In genomic region chrX:24561121-24561520, GRCh38 we compare ENCODE assay signal across 12 cellular contexts.
DNase-seq lines count a peak whose midpoint lies in the region; ATAC-seq, FAIRE-seq and TF ChIP-seq lines count a peak whose summit lies in the region.
"Had no signal": no experiment of that assay in that cellular context is flagged by ENCODE, and none has a peak within 500 bp of the region (broad histone marks: within the 10 kb centered on the region; RNA-seq: fewer than 3 reads in every experiment).

No MANE protein-coding gene starts in this region.

- H3K4me1 ChIP-seq in left lung (no peaks in the 10 kb centered on the region), suprapubic skin (no peaks in the 10 kb centered on the region)

- H3K27me3 ChIP-seq in left lung (no peaks in the 10 kb centered on the region), suprapubic skin (no peaks in the 10 kb centered on the region)

- peak; percentile 82 for FAIRE-seq in G401.6 (lab: Jason Lieb, UNC)
- FAIRE-seq in H54 (lab: Jason Lieb, UNC), result no peak
- FAIRE-seq: islet of Langerhans had no signal

- H3K4me3 ChIP-seq in left lung, result no peak overlapping the region
- no peak overlapping the region for H3K4me3 ChIP-seq in suprapubic skin

- intact Hi-C loops in left lung (cut with DNase I), result no loop called here

- DNase-seq in H4 (ENCODE audit: low spot score), result peak; percentile 12
- peak; percentile 20 for DNase-seq in RKO (ENCODE audit: low spot score)
- DNase-seq in left lung, result no peak
- no peak for DNase-seq in NCI-H128 (lab: John Stamatoyannopoulos, UW; ENCODE audit: unreplicated experiment)
- no peak for DNase-seq in H54 (ENCODE audit: insufficient read length, low spot score)
- no peak for DNase-seq in suprapubic skin (ENCODE audit: low spot score in 2 of 2)
- DNase-seq: activated CD4-positive, alpha-beta T cell treated with anti-CD3 and anti-CD28 coated beads, Interleukin-2, amount 50 U/mL, for 4 hours; caudate nucleus had no signal

- H3K27ac ChIP-seq in left lung (no peak overlapping the region), suprapubic skin (no peak overlapping the region)
- H3K27ac ChIP-seq: HL-60 had no signal

- no peak for TF ChIP-seq EP300 in suprapubic skin (IDR thresholded peaks at IDR 0.05)

- TF ChIP-seq CTCF in left lung (IDR thresholded peaks at IDR 0.05) (no peak), suprapubic skin (IDR thresholded peaks at IDR 0.05) (no peak)

- WGBS in suprapubic skin, result 62% methylated on average over 5 of the region's 5 CpGs

- H3K36me3 ChIP-seq in left lung, result no peaks in the 10 kb centered on the region
- H3K36me3 ChIP-seq in suprapubic skin, result no peaks in the 10 kb centered on the region

- peak; percentile 36 for ATAC-seq in left lung
- ATAC-seq in GM21619 (IDR thresholded peaks at IDR 0.05; ENCODE audit: unreplicated experiment), result no peak

- TF ChIP-seq POLR2A in H54 (IDR thresholded peaks at IDR 0.05; ENCODE audit: low read depth, low read length), result no peak
- no peak for TF ChIP-seq POLR2A in suprapubic skin (IDR thresholded peaks at IDR 0.05)

- H3K9me3 ChIP-seq in left lung (no peaks in the 10 kb centered on the region), suprapubic skin (no peaks in the 10 kb centered on the region)

Comparison
In these comparisons a context has a peak if more than half of its experiments do, and no peak if none do; other contexts are left out.
1. DNase-seq: peak in H4 (single experiment) and RKO (single experiment); none in left lung (0 of 2), NCI-H128 (single experiment), H54 (single experiment) and suprapubic skin (0 of 2).